In the genomic region with DNA sequence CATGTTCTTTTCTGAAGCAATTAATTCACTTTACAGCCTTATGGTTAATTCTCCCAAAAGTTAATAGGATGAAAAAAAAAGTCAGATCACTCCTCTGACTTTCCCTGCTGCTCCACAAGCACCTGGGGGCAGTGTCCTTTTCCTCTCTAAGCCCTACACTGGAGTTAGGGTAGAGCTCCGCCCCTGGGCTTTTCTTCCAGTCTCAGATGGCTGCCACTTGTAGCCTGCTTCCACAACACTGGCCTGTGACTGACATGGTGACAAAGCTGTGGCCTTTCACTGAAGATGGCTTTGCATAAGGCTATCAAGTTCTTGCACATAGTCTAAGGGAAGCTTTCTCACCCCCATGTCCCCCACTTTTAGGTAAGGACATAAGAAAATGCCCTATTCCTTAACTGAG, we compare ENCODE assay signal across 9 cellular contexts. TPM values are rescaled to one million over a fixed set of nuclear protein-coding genes. Genes with fewer than 3 reads are reported as not detected.
DNase-seq lines count a peak whose midpoint lies in the region; ATAC-seq and TF ChIP-seq lines count a peak whose summit lies in the region.
"Had no signal": no experiment of that assay in that cellular context is flagged by ENCODE, and none has a peak within 500 bp of the region (broad histone marks: within the 10 kb centered on the region; RNA-seq: fewer than 3 reads in every experiment).

No MANE protein-coding gene starts in this region.

- POLR2A ChIA-PET in A673 (lab: Charles Lee; ENCODE audit: low non-redundant PET), result no interaction called here

- H3K27ac ChIP-seq in A673 (ENCODE audit: low read depth, low read length, poor library complexity, severe bottlenecking) (no peak overlapping the region), substantia nigra (ENCODE audit: low read depth, low read length, poor library complexity, severe bottlenecking) (no peak overlapping the region)

- CTCF ChIA-PET in A673 (lab: Charles Lee), result no interaction called here

- no peaks in the 10 kb centered on the region for H3K27me3 ChIP-seq in A673 (replicated peaks; ENCODE audit: insufficient read depth, low read depth, low read length, poor library complexity)
- no peaks in the 10 kb centered on the region for H3K27me3 ChIP-seq in NT2/D1 (ENCODE audit: insufficient read depth, insufficient read length)

- H3K9me3 ChIP-seq in A673 (ENCODE audit: low read depth, low read length, poor library complexity, severe bottlenecking), result no peaks in the 10 kb centered on the region
- H3K9me3 ChIP-seq in NT2/D1 (ENCODE audit: insufficient read depth, low read length), result no peaks in the 10 kb centered on the region

- H3K36me3 ChIP-seq in A673 (ENCODE audit: insufficient read depth, low read length, poor library complexity, severe bottlenecking) (no peaks in the 10 kb centered on the region), NT2/D1 (ENCODE audit: insufficient read depth, insufficient read length, low read length) (no peaks in the 10 kb centered on the region)

- no peak for TF ChIP-seq CTCF in A673 (conservative IDR thresholded peaks at IDR 0.05; ENCODE audit: low read depth, low read length)

- DNase-seq in A673 (ENCODE audit: low spot score) (peak; percentile 17), ELR (ENCODE audit: low read depth) (peak; percentile 40), NT2/D1 (ENCODE audit: low read depth, low spot score) (peak; percentile 63), iPS-NIHi11 (ENCODE audit: low spot score) (peak; percentile 73), substantia nigra (lab: John Stamatoyannopoulos, UW) (no peak), NOMO-1 treated with DMSO at 0.1 percent for 48 hours (lab: John Stamatoyannopoulos, UW; ENCODE audit: unreplicated experiment) (no peak), DMS79 treated with DMSO at 0.1 percent for 48 hours (lab: John Stamatoyannopoulos, UW) (no peak)
- DNase-seq: activated naive CD4-positive, alpha-beta T cell had no signal

- no peak overlapping the region for H3K9ac ChIP-seq in NT2/D1 (ENCODE audit: insufficient read length, low read depth)

- BruUV-seq in A673 (replicated peaks; lab: Mats Ljungman, UMichigan), result no TSS peak

- H3K4me1 ChIP-seq in A673 (ENCODE audit: insufficient read depth, low read length, poor library complexity, severe bottlenecking), result peaks cover 3% of the 10 kb centered on the region
- peaks cover 6% of the 10 kb centered on the region for H3K4me1 ChIP-seq in NT2/D1 (ENCODE audit: insufficient read depth, insufficient read length)

- H3K4me3 ChIP-seq in A673 (ENCODE audit: low read depth, low read length, poor library complexity, severe bottlenecking), result no peak overlapping the region
- H3K4me3 ChIP-seq in NT2/D1 (ENCODE audit: insufficient read length, low read depth), result no peak overlapping the region

- intact Hi-C loops in A673 (cut with micrococcal nuclease; ENCODE audit: unreplicated experiment), result no loop called here

- ATAC-seq in HG03342 (IDR thresholded peaks at IDR 0.05; ENCODE audit: unreplicated experiment), result no peak

RNA-seq across cellular contexts. Expression of a gene that starts 1.3 kb away (rescaled TPM):
- 7.5 and 7.7 TPM in 2 replicates for total RNA-seq in A673 (2021)

RNA-seq across cellular contexts. Expression of a gene that starts 9.0 kb away (rescaled TPM):
- total RNA-seq in A673 (2021), result 55.9 and 64.3 TPM in 2 replicates

RNA-seq across cellular contexts. Expression of a gene that starts 27.2 kb away (rescaled TPM):
- total RNA-seq in A673 (2021), result not detected in 2 replicates

Comparison
In these comparisons a context has a peak if more than half of its experiments do, and no peak if none do; other contexts are left out.
1. DNase-seq: peak in A673 (single experiment), ELR (single experiment), NT2/D1 (single experiment) and iPS-NIHi11 (single experiment); none in substantia nigra (0 of 49), NOMO-1 treated with DMSO at 0.1 percent for 48 hours (single experiment) and DMS79 treated with DMSO at 0.1 percent for 48 hours (single experiment).